Comparison of ENCODE assay signal across 8 cellular contexts in genomic region chr13:32811297-32811800, GRCh38.
DNase-seq lines count a peak whose midpoint lies in the region; ATAC-seq and TF ChIP-seq lines count a peak whose summit lies in the region.

No MANE protein-coding gene starts in this region.

- H3K4me3 Mint-ChIP-seq in CD4-positive, alpha-beta T cell = peak overlapping the region; percentile 39
- peak overlapping the region; percentile 48 for H3K4me3 Mint-ChIP-seq in activated naive CD8-positive, alpha-beta T cell
- peak overlapping the region; percentile 66 to 70 for H3K4me3 Mint-ChIP-seq in stimulated activated naive CD8-positive, alpha-beta T cell treated with anti-CD3 and anti-CD28 coated beads, Interleukin-15, amount 100 ng/mL, for 72 hours

- H3K27me3 Mint-ChIP-seq in CD4-positive, alpha-beta T cell = no peaks in the 10 kb centered on the region
- H3K27me3 Mint-ChIP-seq in activated naive CD8-positive, alpha-beta T cell = no peaks in the 10 kb centered on the region
- H3K27me3 Mint-ChIP-seq in stimulated activated naive CD8-positive, alpha-beta T cell treated with anti-CD3 and anti-CD28 coated beads, Interleukin-15, amount 100 ng/mL, for 72 hours = no peaks in the 10 kb centered on the region

- H3K9me3 ChIP-seq in CD4-positive, alpha-beta T cell (ENCODE audit: control insufficient read depth, low read length) = peaks cover 6% of the 10 kb centered on the region

- no peaks in the 10 kb centered on the region for H3K27me3 ChIP-seq in CD4-positive, alpha-beta T cell (ENCODE audit: control insufficient read depth, insufficient read depth, low read length)

- no peak for DNase-seq in CD4-positive, alpha-beta T cell
- DNase-seq in stimulated activated naive CD8-positive, alpha-beta T cell treated with anti-CD3 and anti-CD28 coated beads, Interleukin-15, amount 100 ng/mL, for 72 hours = peak in 1 of 2 donors; percentile 17
- no peak for DNase-seq in stimulated activated CD4-positive, alpha-beta T cell treated with anti-CD3 and anti-CD28 coated beads, Interleukin-1b, Interleukin-23, amount 100 ng/mL, for 48 hours
- no peak for DNase-seq in NCI-H2196 treated with DMSO at 0.1 percent for 48 hours (lab: John Stamatoyannopoulos, UW; ENCODE audit: unreplicated experiment)

- POLR2A ChIA-PET in CD4-positive, alpha-beta T cell (lab: Charles Lee) = no interaction called here

- intact Hi-C loops in CD4-positive, alpha-beta T cell (cut with DNase I, micrococcal nuclease) = no loop called here

- H3K36me3 Mint-ChIP-seq in CD4-positive, alpha-beta T cell (ENCODE audit: low read depth) = no peaks in the 10 kb centered on the region
- H3K36me3 Mint-ChIP-seq in activated naive CD8-positive, alpha-beta T cell = peaks cover 3% of the 10 kb centered on the region

- peaks cover 11% of the 10 kb centered on the region for H3K9me3 Mint-ChIP-seq in CD4-positive, alpha-beta T cell
- H3K9me3 Mint-ChIP-seq in activated naive CD8-positive, alpha-beta T cell (ENCODE audit: low read depth) = peaks cover 4% of the 10 kb centered on the region
- H3K9me3 Mint-ChIP-seq in stimulated activated naive CD8-positive, alpha-beta T cell treated with anti-CD3 and anti-CD28 coated beads, Interleukin-15, amount 100 ng/mL, for 72 hours = peaks cover 20 to 25% of the 10 kb centered on the region in 2 donors

- peaks cover 13% of the 10 kb centered on the region for H3K4me1 Mint-ChIP-seq in CD4-positive, alpha-beta T cell (ENCODE audit: low read depth)
- H3K4me1 Mint-ChIP-seq in activated naive CD8-positive, alpha-beta T cell (ENCODE audit: low read depth) = peaks cover 21% of the 10 kb centered on the region
- peaks cover 15% of the 10 kb centered on the region for H3K4me1 Mint-ChIP-seq in stimulated activated naive CD8-positive, alpha-beta T cell treated with anti-CD3 and anti-CD28 coated beads, Interleukin-15, amount 100 ng/mL, for 72 hours

- no peak overlapping the region for H3K27ac ChIP-seq in CD4-positive, alpha-beta T cell (ENCODE audit: low read depth, low read length)

- CTCF ChIA-PET in CD4-positive, alpha-beta T cell (lab: Charles Lee) = no interaction called here

- ATAC-seq in CD4-positive, alpha-beta T cell (ENCODE audit: poor library complexity) = no peak
- peak; percentile 74 for ATAC-seq in GM19023 (IDR thresholded peaks at IDR 0.05; ENCODE audit: unreplicated experiment)
- ATAC-seq in HG03457 (IDR thresholded peaks at IDR 0.05; ENCODE audit: unreplicated experiment) = peak; percentile 59
- peak; percentile 90 for ATAC-seq in stimulated activated naive CD8-positive, alpha-beta T cell treated with anti-CD3 and anti-CD28 coated beads, Interleukin-15, amount 100 ng/mL, for 72 hours
- no peak for ATAC-seq in HG03196 (IDR thresholded peaks at IDR 0.05; ENCODE audit: unreplicated experiment)

- H3K27ac Mint-ChIP-seq in CD4-positive, alpha-beta T cell = no peak overlapping the region
- H3K27ac Mint-ChIP-seq in activated naive CD8-positive, alpha-beta T cell = peak overlapping the region; percentile 0
- H3K27ac Mint-ChIP-seq in stimulated activated naive CD8-positive, alpha-beta T cell treated with anti-CD3 and anti-CD28 coated beads, Interleukin-15, amount 100 ng/mL, for 72 hours = peak overlapping the region; percentile 74 to 80

- no peak for TF ChIP-seq CTCF in CD4-positive, alpha-beta T cell (IDR thresholded peaks at IDR 0.05)

Comparison
In these comparisons a context has a peak if more than half of its experiments do, and no peak if none do; other contexts are left out.
1. ATAC-seq: peak in GM19023 (single experiment), HG03457 (single experiment) and stimulated activated naive CD8-positive, alpha-beta T cell treated with anti-CD3 and anti-CD28 coated beads, Interleukin-15, amount 100 ng/mL, for 72 hours (single experiment); none in CD4-positive, alpha-beta T cell (single experiment) and HG03196 (single experiment).
2. Peak in every context shown above with its lines, with median percentiles within 50 percentile points of each other: H3K4me3 Mint-ChIP-seq.